ENCODE assay signal across 26 cellular contexts in genomic region chr6:4947716-4948115, GRCh38.
"Had no signal": no experiment of that assay in that cellular context is flagged by ENCODE, and none has a peak within 500 bp of the region (broad histone marks: within the 10 kb centered on the region; RNA-seq: fewer than 3 reads in every experiment).

No MANE protein-coding gene starts in this region.

- H3K27ac ChIP-seq: colonic mucosa, epithelial cell of prostate, foreskin keratinocyte, gastroesophageal sphincter, heart left ventricle, hepatocyte, left lung, neural progenitor cell, prostate gland, right atrium auricular region, stomach, thyroid gland had no signal

- H3K27me3 ChIP-seq: colonic mucosa, foreskin keratinocyte, gastroesophageal sphincter, heart left ventricle, hepatocyte, left lung, neural progenitor cell, right atrium auricular region, stomach, thyroid gland had no signal

- H3K27ac Mint-ChIP-seq: dendritic cell treated with granulocyte-macrophage colony-stimulating factor and Interleukin-4, amounts not matched to agents 40 ng/mL and 50 ng/mL, for 4 days; natural killer cell; neural progenitor cell had no signal

- H3K9ac ChIP-seq: neural progenitor cell had no signal

- H3K36me3 Mint-ChIP-seq: natural killer cell had no signal

- DNase-seq: colonic mucosa; effector CD8-positive, alpha-beta T cell; endodermal cell; foreskin keratinocyte; heart left ventricle; kidney; left cardiac atrium; left lung; mesendoderm; natural killer cell; stimulated activated CD4-positive, alpha-beta T cell treated with anti-CD3 and anti-CD28 coated beads, Interleukin-2, amount 100 ng/mL, for 24 hours; stimulated activated CD4-positive, alpha-beta T cell treated with anti-CD3 and anti-CD28 coated beads, Interleukin-4, amount 100 ng/mL, for 24 hours; stimulated activated naive CD4-positive, alpha-beta T cell treated with Interleukin-2 at 50 U/mL for 16 hours; stomach; thyroid gland; trophoblast cell had no signal

- H3K36me3 ChIP-seq: colonic mucosa, neural progenitor cell, prostate gland had no signal

- FAIRE-seq: kidney, urothelium cell line had no signal

- H2AFZ ChIP-seq: hepatocyte, neural progenitor cell had no signal

- H3K9me3 Mint-ChIP-seq: dendritic cell treated with granulocyte-macrophage colony-stimulating factor and Interleukin-4, amounts not matched to agents 40 ng/mL and 50 ng/mL, for 4 days; endodermal cell; natural killer cell; neural progenitor cell; stimulated activated effector memory CD8-positive, alpha-beta T cell treated with anti-CD3 and anti-CD28 coated beads, Interleukin-12 subunit alpha, Interleukin-12 subunit beta, amount 100 ng/mL, for 72 hours had no signal

- H3K4me2 ChIP-seq: hepatocyte, neural progenitor cell, smooth muscle cell had no signal

- H3K27me3 Mint-ChIP-seq: dendritic cell treated with granulocyte-macrophage colony-stimulating factor and Interleukin-4, amounts not matched to agents 40 ng/mL and 50 ng/mL, for 4 days had no signal

- H3K4me3 ChIP-seq: colonic mucosa, gastroesophageal sphincter, heart left ventricle, hepatocyte, left lung, neural progenitor cell, prostate gland, right atrium auricular region, smooth muscle cell, stomach, thyroid gland had no signal

- H3K4me1 ChIP-seq: colonic mucosa, foreskin keratinocyte, prostate gland had no signal

- H3K9me3 ChIP-seq: colonic mucosa, gastroesophageal sphincter, heart left ventricle, left lung, prostate gland, right atrium auricular region, stomach, thyroid gland had no signal

- H3K4me3 Mint-ChIP-seq: dendritic cell treated with granulocyte-macrophage colony-stimulating factor and Interleukin-4, amounts not matched to agents 40 ng/mL and 50 ng/mL, for 4 days; endodermal cell; natural killer cell; neural progenitor cell; stimulated activated effector memory CD8-positive, alpha-beta T cell treated with anti-CD3 and anti-CD28 coated beads, Interleukin-12 subunit alpha, Interleukin-12 subunit beta, amount 100 ng/mL, for 72 hours had no signal
